Comparison of ENCODE assay signal across 1 cellular context in the genomic region with DNA sequence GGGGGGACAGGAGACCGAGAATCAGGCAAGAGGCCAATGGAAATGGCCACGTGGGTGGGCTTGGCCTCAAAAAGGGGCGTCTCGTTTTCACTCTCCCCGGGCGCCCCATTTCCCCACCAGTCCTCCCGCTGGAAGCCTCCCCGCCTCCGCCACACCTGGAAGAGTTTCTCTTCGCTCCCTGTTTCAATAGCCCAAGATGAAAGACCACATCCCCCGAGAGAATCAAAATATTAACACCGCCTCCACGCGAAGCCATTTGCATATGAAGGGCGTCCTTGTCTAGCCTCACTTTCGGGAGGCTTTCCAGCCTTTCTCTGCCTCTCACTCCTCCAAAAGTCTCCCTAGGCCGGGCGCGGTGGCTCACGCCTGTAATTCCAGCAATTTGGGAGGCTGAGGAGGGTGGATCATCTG.
TF ChIP-seq lines count a peak whose summit lies in the region.

No MANE protein-coding gene starts in this region.

TF ChIP-seq in HEK293, 187 proteins besides CTCF, POLR2A, EP300 and RAD21 (continued from another document):
- TF ChIP-seq, protein P1, sequence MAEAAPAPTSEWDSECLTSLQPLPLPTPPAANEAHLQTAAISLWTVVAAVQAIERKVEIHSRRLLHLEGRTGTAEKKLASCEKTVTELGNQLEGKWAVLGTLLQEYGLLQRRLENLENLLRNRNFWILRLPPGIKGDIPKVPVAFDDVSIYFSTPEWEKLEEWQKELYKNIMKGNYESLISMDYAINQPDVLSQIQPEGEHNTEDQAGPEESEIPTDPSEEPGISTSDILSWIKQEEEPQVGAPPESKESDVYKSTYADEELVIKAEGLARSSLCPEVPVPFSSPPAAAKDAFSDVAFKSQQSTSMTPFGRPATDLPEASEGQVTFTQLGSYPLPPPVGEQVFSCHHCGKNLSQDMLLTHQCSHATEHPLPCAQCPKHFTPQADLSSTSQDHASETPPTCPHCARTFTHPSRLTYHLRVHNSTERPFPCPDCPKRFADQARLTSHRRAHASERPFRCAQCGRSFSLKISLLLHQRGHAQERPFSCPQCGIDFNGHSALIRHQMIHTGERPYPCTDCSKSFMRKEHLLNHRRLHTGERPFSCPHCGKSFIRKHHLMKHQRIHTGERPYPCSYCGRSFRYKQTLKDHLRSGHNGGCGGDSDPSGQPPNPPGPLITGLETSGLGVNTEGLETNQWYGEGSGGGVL (tag by site-specific recombination; IDR thresholded peaks at IDR 0.05): no peak
- TF ChIP-seq EGR2 (tag by site-specific recombination; IDR thresholded peaks at IDR 0.05; ENCODE audit: low read depth): 0 out of 2 replicates have a peak, but pooled peaks have one; percentile 6
- TF ChIP-seq ZNF133 (tag by site-specific recombination; IDR thresholded peaks at IDR 0.05): no peak
- TF ChIP-seq GLIS1 (tag by site-specific recombination; IDR thresholded peaks at IDR 0.05): 0 out of 2 replicates have a peak, but pooled peaks have one; percentile 2
- TF ChIP-seq ZNF140 (tag by site-specific recombination; IDR thresholded peaks at IDR 0.05): no peak
- no peak for TF ChIP-seq KLF7 (tag by site-specific recombination; IDR thresholded peaks at IDR 0.05; ENCODE audit: borderline replicate concordance)
- no peak for TF ChIP-seq ZNF561 (tag by site-specific recombination; IDR thresholded peaks at IDR 0.05; ENCODE audit: borderline replicate concordance)
- no peak for TF ChIP-seq ZIC2 (tag by site-specific recombination; IDR thresholded peaks at IDR 0.05)
- no peak for TF ChIP-seq ZNF2 (tag by site-specific recombination; IDR thresholded peaks at IDR 0.05)
- no peak for TF ChIP-seq IKZF3 (tag by site-specific recombination; IDR thresholded peaks at IDR 0.05)
- TF ChIP-seq, protein P2, sequence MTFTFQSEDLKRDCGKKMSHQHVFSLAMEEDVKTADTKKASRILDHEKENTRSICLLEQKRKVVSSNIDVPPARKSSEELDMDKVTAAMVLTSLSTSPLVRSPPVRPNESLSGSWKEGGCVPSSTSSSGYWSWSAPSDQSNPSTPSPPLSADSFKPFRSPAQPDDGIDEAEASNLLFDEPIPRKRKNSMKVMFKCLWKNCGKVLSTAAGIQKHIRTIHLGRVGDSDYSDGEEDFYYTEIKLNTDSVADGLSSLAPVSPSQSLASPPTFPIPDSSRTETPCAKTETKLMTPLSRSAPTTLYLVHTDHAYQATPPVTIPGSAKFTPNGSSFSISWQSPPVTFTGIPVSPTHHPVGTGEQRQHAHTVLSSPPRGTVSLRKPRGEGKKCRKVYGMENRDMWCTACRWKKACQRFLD (tag by site-specific recombination; IDR thresholded peaks at IDR 0.05): no peak
- TF ChIP-seq ZNF221 (tag by site-specific recombination; IDR thresholded peaks at IDR 0.05; ENCODE audit: borderline replicate concordance): no peak
- no peak for TF ChIP-seq WT1 (tag by site-specific recombination; IDR thresholded peaks at IDR 0.05)
- TF ChIP-seq ZNF157 (tag by site-specific recombination; IDR thresholded peaks at IDR 0.05): no peak
- 0 out of 2 replicates have a peak, but pooled peaks have one; percentile 24 for TF ChIP-seq ZFHX2 (tag by site-specific recombination; conservative IDR thresholded peaks at IDR 0.05)
- no peak for TF ChIP-seq ZNF169 (tag by site-specific recombination; IDR thresholded peaks at IDR 0.05)
